ENCODE assay signal across 18 cellular contexts in genomic region chr11:19651654-19652053, GRCh38.
DNase-seq lines count a peak whose midpoint lies in the region; ATAC-seq and TF ChIP-seq lines count a peak whose summit lies in the region.
"Had no signal": no experiment of that assay in that cellular context is flagged by ENCODE, and none has a peak within 500 bp of the region (broad histone marks: within the 10 kb centered on the region; RNA-seq: fewer than 3 reads in every experiment).

No MANE protein-coding gene starts in this region.

- H3K27ac ChIP-seq in PC-9 = no peak overlapping the region
- H3K27ac ChIP-seq: GM23248, SJSA1 had no signal

- H4K20me1 ChIP-seq in PC-9 (ENCODE audit: insufficient read depth) = no peaks in the 10 kb centered on the region

- no peaks in the 10 kb centered on the region for H3K9me3 ChIP-seq in PC-9 (ENCODE audit: insufficient read depth, low read depth)
- H3K9me3 ChIP-seq: SJSA1 had no signal

- no peaks in the 10 kb centered on the region for H3K4me1 ChIP-seq in PC-9 (replicated peaks; ENCODE audit: insufficient read depth)

- no peaks in the 10 kb centered on the region for H3F3A ChIP-seq in PC-9 (ENCODE audit: insufficient read depth, low read depth)

- in situ Hi-C loops in G401 (cut with HindIII; ENCODE audit: low sequenced_read_pairs) = no loop called here

- no peak for ATAC-seq in activated T-helper 17 cell treated with anti-CD3 and anti-CD28 coated beads, Interleukin-2, amount 50 U/mL, for 72 hours (replicated peaks)
- ATAC-seq: GM12878 had no signal

- DNase-seq in COLO829 (ENCODE audit: low spot score) (peak; percentile 34), G401 (ENCODE audit: low spot score) (peak; percentile 80), NCI-H446 treated with DMSO at 0.1 percent for 48 hours (lab: John Stamatoyannopoulos, UW) (peak; percentile 88), cerebellar cortex (ENCODE audit: low spot score) (peak; percentile 75), NCI-H510A treated with DMSO at 0.1 percent for 48 hours (lab: John Stamatoyannopoulos, UW) (no peak), HUDEP-2 (lab: John Stamatoyannopoulos, UW; ENCODE audit: unreplicated experiment in 76 of 76) (no peak), PC-9 (no peak)
- DNase-seq: COR-L47, GDM1, GM23248, NCI-H1105 treated with DMSO at 0.1 percent for 48 hours, NCI-H526 treated with DMSO at 0.1 percent for 48 hours, OCI-M1 had no signal

- POLR2A ChIA-PET in PC-9 (lab: Charles Lee; ENCODE audit: unreplicated experiment) = no interaction called here

- no peak overlapping the region for H3K27ac Mint-ChIP-seq in activated T-helper 17 cell treated with anti-CD3 and anti-CD28 coated beads, Interleukin-2, amount 50 U/mL, for 72 hours
- H3K27ac Mint-ChIP-seq: CD14-positive monocyte; T-helper 2 cell treated with Interferon-gamma antibody and Interleukin-4, amounts not matched to agents 5 μg/mL and 100 μg/mL, for 36 hours had no signal

- H3K4me3 ChIP-seq in PC-9 = no peak overlapping the region
- H3K4me3 ChIP-seq: GM12878, GM23248, SJSA1 had no signal

- no peaks in the 10 kb centered on the region for H3K9me2 ChIP-seq in PC-9 (ENCODE audit: insufficient read depth)

- H3K9me3 Mint-ChIP-seq in activated T-helper 17 cell treated with anti-CD3 and anti-CD28 coated beads, Interleukin-2, amount 50 U/mL, for 72 hours = no peaks in the 10 kb centered on the region
- H3K9me3 Mint-ChIP-seq: T-helper 2 cell treated with Interferon-gamma antibody and Interleukin-4, amounts not matched to agents 5 μg/mL and 100 μg/mL, for 36 hours had no signal

- no peak for TF ChIP-seq CTCF in PC-9 (conservative IDR thresholded peaks at IDR 0.05)

- peaks cover 7% of the 10 kb centered on the region for H3K27me3 Mint-ChIP-seq in activated T-helper 17 cell treated with anti-CD3 and anti-CD28 coated beads, Interleukin-2, amount 50 U/mL, for 72 hours

- no peaks in the 10 kb centered on the region for H3K36me3 ChIP-seq in PC-9 (ENCODE audit: low read depth)
- H3K36me3 ChIP-seq: SJSA1 had no signal

- intact Hi-C loops in PC-9 (cut with micrococcal nuclease; ENCODE audit: unreplicated experiment) = no loop called here

- CTCF ChIA-PET in PC-9 (lab: Charles Lee) = no interaction called here

- no peaks in the 10 kb centered on the region for H3K79me2 ChIP-seq in PC-9 (ENCODE audit: low read depth)

- no peaks in the 10 kb centered on the region for H3K36me3 Mint-ChIP-seq in activated T-helper 17 cell treated with anti-CD3 and anti-CD28 coated beads, Interleukin-2, amount 50 U/mL, for 72 hours (ENCODE audit: low read depth)
- H3K36me3 Mint-ChIP-seq: CD14-positive monocyte had no signal

- H3K4me1 Mint-ChIP-seq in activated T-helper 17 cell treated with anti-CD3 and anti-CD28 coated beads, Interleukin-2, amount 50 U/mL, for 72 hours = no peaks in the 10 kb centered on the region
- H3K4me1 Mint-ChIP-seq: CD14-positive monocyte had no signal

- BruUV-seq in PC-9 (replicated peaks; lab: Mats Ljungman, UMichigan) = no TSS peak

- no peak overlapping the region for H3K4me3 Mint-ChIP-seq in activated T-helper 17 cell treated with anti-CD3 and anti-CD28 coated beads, Interleukin-2, amount 50 U/mL, for 72 hours
- H3K4me3 Mint-ChIP-seq: CD14-positive monocyte; T-helper 2 cell treated with Interferon-gamma antibody and Interleukin-4, amounts not matched to agents 5 μg/mL and 100 μg/mL, for 36 hours had no signal

- no peak overlapping the region for H2AFZ ChIP-seq in PC-9
- H2AFZ ChIP-seq: GM23248 had no signal

- no peaks in the 10 kb centered on the region for H3K27me3 ChIP-seq in PC-9 (ENCODE audit: insufficient read depth, low read depth)
- H3K27me3 ChIP-seq: SJSA1 had no signal

- no peak overlapping the region for H3K4me2 ChIP-seq in PC-9

Comparison
In these comparisons a context has a peak if more than half of its experiments do, and no peak if none do; other contexts are left out.
1. DNase-seq: peak in COLO829 (single experiment), G401 (single experiment), NCI-H446 treated with DMSO at 0.1 percent for 48 hours (single experiment) and cerebellar cortex (single experiment); none in NCI-H510A treated with DMSO at 0.1 percent for 48 hours (single experiment), HUDEP-2 (0 of 76) and PC-9 (0 of 2).